Comparison of ENCODE assay signal across 10 cellular contexts in genomic region chr9:18362901-18363685, GRCh38.
A peak's percentile ranks its signal among the peaks of the same experiment; 100 is the strongest.
DNase-seq lines count a peak whose midpoint lies in the region; ATAC-seq and TF ChIP-seq lines count a peak whose summit lies in the region.
"Had no signal": no experiment of that assay in that cellular context is flagged by ENCODE, and none has a peak within 500 bp of the region (broad histone marks: within the 10 kb centered on the region; RNA-seq: fewer than 3 reads in every experiment).

No MANE protein-coding gene starts in this region.

- H2AK9ac ChIP-seq in IMR-90 (replicated peaks; ENCODE audit: low read depth, low read length, poor library complexity): peak overlapping the region; percentile 56

- POLR2A ChIA-PET in IMR-90 (lab: Charles Lee; ENCODE audit: unreplicated experiment): no interaction called here

- H3K27ac ChIP-seq in IMR-90 (ENCODE audit: insufficient read depth, low read length) (no peak overlapping the region), sigmoid colon (peak overlapping the region; percentile 29 to 68 (median 35))

- H4K5ac ChIP-seq in IMR-90 (ENCODE audit: low read depth, low read length): peak overlapping the region; percentile 75; the same call in 1 of the 2 replicates

- CTCF ChIA-PET in IMR-90 (lab: Yijun Ruan, JAX): interaction anchor here (0.9 to 2.2 kb wide), 3 partner anchors 12 to 108 kb away, joined by 3 to 6 read pairs (median 3); no protein-coding TSS in a partner anchor

- ATAC-seq in IMR-90 (ENCODE audit: low read depth) (peak; percentile 74), GM19035 (IDR thresholded peaks at IDR 0.05; ENCODE audit: unreplicated experiment) (no peak)

- H4K8ac ChIP-seq in IMR-90 (ENCODE audit: low read depth in 2 of 2, low read length in 2 of 2): peak overlapping the region in 1 of 2 experiments; percentile 71; a peak in 2 of 4 replicates

- H3K4me3 Mint-ChIP-seq in chondrocyte (ENCODE audit: unreplicated experiment): no peak overlapping the region
- H3K4me3 Mint-ChIP-seq: activated naive CD8-positive, alpha-beta T cell treated with anti-CD3 and anti-CD28 coated beads, Interleukin-2, amount 10 ng/mL, durations not matched to agents 7 days and 5 days had no signal

- H3K4me3 ChIP-seq in IMR-90 (ENCODE audit: insufficient read depth, low read depth, low read length) (no peak overlapping the region), sigmoid colon (no peak overlapping the region)

- TF ChIP-seq EP300 in sigmoid colon (IDR thresholded peaks at IDR 0.05): no peak

- H3K4me1 Mint-ChIP-seq in chondrocyte (ENCODE audit: low read depth): peaks cover 25% of the 10 kb centered on the region
- H3K4me1 Mint-ChIP-seq: activated naive CD8-positive, alpha-beta T cell treated with anti-CD3 and anti-CD28 coated beads, Interleukin-2, amount 10 ng/mL, durations not matched to agents 7 days and 5 days had no signal

- H3K9me3 ChIP-seq in IMR-90 (ENCODE audit: control insufficient read depth, insufficient read depth, low read length): no peaks in the 10 kb centered on the region
- H3K9me3 ChIP-seq in sigmoid colon: no peaks in the 10 kb centered on the region

- peak overlapping the region; percentile 61 for H2BK5ac ChIP-seq in IMR-90 (ENCODE audit: low read depth, low read length, poor library complexity, severe bottlenecking)

- peak overlapping the region; percentile 77; the same call in 1 of the 2 replicates for H3K14ac ChIP-seq in IMR-90 (replicated peaks; ENCODE audit: low read depth, low read length)

- no peak for TF ChIP-seq RAD21 in IMR-90 (IDR thresholded peaks at IDR 0.05; ENCODE audit: low read length)

- H3K23ac ChIP-seq in IMR-90 (ENCODE audit: low read depth, low read length): peak overlapping the region; percentile 26; the same call in 1 of the 2 replicates

- peak overlapping the region; percentile 67; the same call in 2 of the 3 replicates for H2BK15ac ChIP-seq in IMR-90 (ENCODE audit: low read depth, low read length)

- H3K27me3 ChIP-seq in IMR-90 (ENCODE audit: control insufficient read depth, insufficient read depth, low read length): no peaks in the 10 kb centered on the region
- H3K27me3 ChIP-seq in sigmoid colon: no peaks in the 10 kb centered on the region

- peaks cover 10% of the 10 kb centered on the region for H3K4me1 ChIP-seq in IMR-90 (ENCODE audit: control insufficient read depth, insufficient read depth, low read length)
- H3K4me1 ChIP-seq in sigmoid colon: peaks cover 0 to 20% (median 11%) of the 10 kb centered on the region in 4 donors

- H4K20me1 ChIP-seq in IMR-90 (ENCODE audit: insufficient read depth, low read length): no peaks in the 10 kb centered on the region

- no peak overlapping the region for H3K56ac ChIP-seq in IMR-90 (ENCODE audit: extremely low read depth, insufficient read depth, low read length)

- TF ChIP-seq CTCF in IMR-90 (conservative IDR thresholded peaks at IDR 0.05; ENCODE audit: low read depth, low read length): no peak
- no peak for TF ChIP-seq CTCF in chondrocyte (IDR thresholded peaks at IDR 0.05)
- TF ChIP-seq CTCF in sigmoid colon (IDR thresholded peaks at IDR 0.05): no peak

- H3K27me3 Mint-ChIP-seq in chondrocyte (ENCODE audit: low read depth): no peaks in the 10 kb centered on the region
- H3K27me3 Mint-ChIP-seq: activated naive CD8-positive, alpha-beta T cell treated with anti-CD3 and anti-CD28 coated beads, Interleukin-2, amount 10 ng/mL, durations not matched to agents 7 days and 5 days had no signal

- no peak overlapping the region for H3K9ac ChIP-seq in IMR-90 (ENCODE audit: low read depth, low read length)

- peak overlapping the region; percentile 1 for H2AFZ ChIP-seq in IMR-90 (replicated peaks; ENCODE audit: low read length, poor library complexity)

- H2BK120ac ChIP-seq in IMR-90 (ENCODE audit: low read depth, low read length): peak overlapping the region; percentile 88

- peak overlapping the region; percentile 84; the same call in 1 of the 2 replicates for H2BK20ac ChIP-seq in IMR-90 (ENCODE audit: low read depth, low read length)

- BruUV-seq in IMR-90 (replicated peaks; lab: Mats Ljungman, UMichigan): no TSS peak

- H3K36me3 Mint-ChIP-seq in chondrocyte (ENCODE audit: low read depth): no peaks in the 10 kb centered on the region
- H3K36me3 Mint-ChIP-seq: activated naive CD8-positive, alpha-beta T cell treated with anti-CD3 and anti-CD28 coated beads, Interleukin-2, amount 10 ng/mL, durations not matched to agents 7 days and 5 days had no signal

- no CpG with 5 or more reads among the region's 3 CpGs for WGBS in IMR-90 (ENCODE audit: extremely low coverage in 2 of 2, insufficient read length in 1 of 2), 2 experiments
- WGBS in sigmoid colon, 2 donors: 12 to 45% methylated on average over 3 of the region's 3 CpGs

- peaks cover 4% of the 10 kb centered on the region for H3K9me1 ChIP-seq in IMR-90 (ENCODE audit: insufficient read depth, low read length)

- no peaks in the 10 kb centered on the region for H3K9me3 Mint-ChIP-seq in chondrocyte (ENCODE audit: low read depth)
- H3K9me3 Mint-ChIP-seq: activated naive CD8-positive, alpha-beta T cell treated with anti-CD3 and anti-CD28 coated beads, Interleukin-2, amount 10 ng/mL, durations not matched to agents 7 days and 5 days had no signal

- in situ Hi-C loops in IMR-90 (cut with MboI; ENCODE audit: low sequenced_read_pairs): no loop called here

- H3K18ac ChIP-seq in IMR-90 (ENCODE audit: low read depth, low read length): peak overlapping the region; percentile 78

- peak overlapping the region; percentile 90 for H3K4me2 ChIP-seq in IMR-90 (ENCODE audit: low read depth, low read length)

- intact Hi-C loops in IMR-90 (cut with micrococcal nuclease) (no loop called here), sigmoid colon (cut with DNase I) (no loop called here)

- no peaks in the 10 kb centered on the region for H3K79me1 ChIP-seq in IMR-90 (ENCODE audit: low read depth in 1 of 2, low read length in 2 of 2)

- H3K36me3 ChIP-seq in IMR-90 (ENCODE audit: control insufficient read depth, insufficient read depth, low read length) (no peaks in the 10 kb centered on the region), sigmoid colon (no peaks in the 10 kb centered on the region)

- TF ChIP-seq POLR2A in IMR-90 (IDR thresholded peaks at IDR 0.05; ENCODE audit: low read depth, low read length) (no peak), sigmoid colon (IDR thresholded peaks at IDR 0.05) (no peak)

- dilution Hi-C loops in IMR-90 (cut with HindIII; ENCODE audit: low sequenced_read_pairs, unreplicated experiment): no loop called here

- peak overlapping the region; percentile 76 for H2AK5ac ChIP-seq in IMR-90 (ENCODE audit: low read depth, low read length)

- H3K4ac ChIP-seq in IMR-90 (ENCODE audit: low read depth, low read length): peak overlapping the region; percentile 69

- H4K91ac ChIP-seq in IMR-90 (ENCODE audit: insufficient read depth, low read depth, low read length): peak overlapping the region; percentile 69; the same call in 1 of the 2 replicates

- H3K27ac Mint-ChIP-seq in chondrocyte (ENCODE audit: unreplicated experiment): peak overlapping the region; percentile 2
- H3K27ac Mint-ChIP-seq: activated naive CD8-positive, alpha-beta T cell treated with anti-CD3 and anti-CD28 coated beads, Interleukin-2, amount 10 ng/mL, durations not matched to agents 7 days and 5 days had no signal

- DNase-seq in NCI-H2029 (lab: John Stamatoyannopoulos, UW): peak; percentile 1
- no peak for DNase-seq in NCI-H2029 treated with DMSO at 0.1 percent for 48 hours (lab: John Stamatoyannopoulos, UW)
- DNase-seq in IMR-90: peak; percentile 74
- no peak for DNase-seq in chondrocyte (ENCODE audit: low spot score)
- no peak for DNase-seq in sigmoid colon
- DNase-seq in iPS-NIHi11 (ENCODE audit: low spot score): no peak
- no peak for DNase-seq in NCI-H82 (lab: John Stamatoyannopoulos, UW)
- DNase-seq: 8988T; activated naive CD8-positive, alpha-beta T cell treated with anti-CD3 and anti-CD28 coated beads, Interleukin-2, amount 10 ng/mL, durations not matched to agents 7 days and 5 days had no signal

TF ChIP-seq in IMR-90, 13 proteins besides CTCF, POLR2A, EP300 and RAD21:
- no peak for TF ChIP-seq RCOR1 (IDR thresholded peaks at IDR 0.05; ENCODE audit: insufficient replicate concordance, low read length)
- TF ChIP-seq USF2 (IDR thresholded peaks at IDR 0.05; ENCODE audit: low read depth, low read length): no peak
- no peak for TF ChIP-seq MAFK (IDR thresholded peaks at IDR 0.05; ENCODE audit: low read depth, low read length)
- no peak for TF ChIP-seq CEBPB (IDR thresholded peaks at IDR 0.05; ENCODE audit: low read depth, low read length)
- no peak for TF ChIP-seq NFE2L2 (IDR thresholded peaks at IDR 0.05; ENCODE audit: low read depth, low read length)
- TF ChIP-seq RFX5 (IDR thresholded peaks at IDR 0.05; ENCODE audit: low read depth, low read length): no peak
- TF ChIP-seq CHD1 (IDR thresholded peaks at IDR 0.05; ENCODE audit: low read depth, low read length): no peak
- no peak for TF ChIP-seq MAZ (IDR thresholded peaks at IDR 0.05; ENCODE audit: borderline replicate concordance, low read depth, low read length)
- no peak for TF ChIP-seq ELK1 (IDR thresholded peaks at IDR 0.05; ENCODE audit: borderline replicate concordance, low read depth, low read length)
- no peak for TF ChIP-seq SMC3 (IDR thresholded peaks at IDR 0.05; ENCODE audit: low read depth, low read length)
- TF ChIP-seq MXI1 (IDR thresholded peaks at IDR 0.05; ENCODE audit: borderline replicate concordance, low read depth, low read length): no peak
- TF ChIP-seq BHLHE40 (IDR thresholded peaks at IDR 0.05; ENCODE audit: low read depth, low read length): no peak
- TF ChIP-seq FOS (IDR thresholded peaks at IDR 0.05; ENCODE audit: low read depth, low read length): no peak

Comparison
In these comparisons a context has a peak if more than half of its experiments do, and no peak if none do; other contexts are left out.
1. DNase-seq: peak in NCI-H2029 (single experiment) and IMR-90 (single experiment); none in NCI-H2029 treated with DMSO at 0.1 percent for 48 hours (single experiment), chondrocyte (single experiment), sigmoid colon (single experiment), iPS-NIHi11 (single experiment) and NCI-H82 (single experiment).